ENCODE assay signal across 8 cellular contexts in genomic region chr3:174355505-174355904, GRCh38.
DNase-seq lines count a peak whose midpoint lies in the region; ATAC-seq and TF ChIP-seq lines count a peak whose summit lies in the region.

No MANE protein-coding gene starts in this region.

- POLR2A ChIA-PET in HEK293T (lab: Yijun Ruan, JAX): no interaction called here

- H3K27ac ChIP-seq in uterus: no peak overlapping the region

- H3K4me3 ChIP-seq in uterus: no peak overlapping the region

- peak; percentile 20 for TF ChIP-seq CTCF in AG09319 (IDR thresholded peaks at IDR 0.05; ENCODE audit: low read depth, low read length)
- TF ChIP-seq CTCF in uterus (IDR thresholded peaks at IDR 0.05): no peak

- H3K27me3 ChIP-seq in uterus: no peaks in the 10 kb centered on the region

- no peak for DNase-seq in AG09319 (ENCODE audit: extremely low read depth, low read depth)
- DNase-seq in HEK293T (ENCODE audit: extremely low spot score): peak; percentile 24
- DNase-seq in NOMO-1 treated with DMSO at 0.1 percent for 48 hours (lab: John Stamatoyannopoulos, UW; ENCODE audit: unreplicated experiment): peak; percentile 44
- DNase-seq in glomerular visceral epithelial cell (ENCODE audit: extremely low spot score): peak; percentile 13
- no peak for DNase-seq in SHP77 (lab: John Stamatoyannopoulos, UW)
- DNase-seq in GOT3 (lab: John Stamatoyannopoulos, UW): no peak
- no peak for DNase-seq in uterus

- no peak for TF ChIP-seq POLR2A in uterus (IDR thresholded peaks at IDR 0.05)

- CTCF ChIA-PET in HEK293T (lab: Yijun Ruan, JAX): no interaction called here

- H3K4me1 ChIP-seq in uterus: no peaks in the 10 kb centered on the region

- H3K36me3 ChIP-seq in uterus: no peaks in the 10 kb centered on the region

- no peak for ATAC-seq in GM18858 (IDR thresholded peaks at IDR 0.05; ENCODE audit: unreplicated experiment)

- intact Hi-C loops in uterus (cut with DNase I; ENCODE audit: low total_unique reads): no loop called here

- no peaks in the 10 kb centered on the region for H3K9me3 ChIP-seq in uterus

TF ChIP-seq in HEK293T, 16 proteins besides CTCF, POLR2A, EP300 and RAD21:
- no peak for TF ChIP-seq ARNT (IDR thresholded peaks at IDR 0.05)
- no peak for TF ChIP-seq FOXA1 (IDR thresholded peaks at IDR 0.05)
- no peak for TF ChIP-seq ELF4 (IDR thresholded peaks at IDR 0.05)
- no peak for TF ChIP-seq BHLHE40 (IDR thresholded peaks at IDR 0.05; ENCODE audit: borderline replicate concordance)
- no peak for TF ChIP-seq HDGF (IDR thresholded peaks at IDR 0.05; ENCODE audit: borderline replicate concordance)
- no peak for TF ChIP-seq FOXM1 (IDR thresholded peaks at IDR 0.05; ENCODE audit: borderline replicate concordance)
- TF ChIP-seq PKNOX1 (IDR thresholded peaks at IDR 0.05): no peak
- no peak for TF ChIP-seq FOXK2 (IDR thresholded peaks at IDR 0.05)
- no peak for TF ChIP-seq L3MBTL2 (conservative IDR thresholded peaks at IDR 0.05)
- TF ChIP-seq SP1 (IDR thresholded peaks at IDR 0.05): no peak
TF ChIP-seq in HEK293T: peak in this region for 0.

Comparison
In these comparisons a context has a peak if more than half of its experiments do, and no peak if none do; other contexts are left out.
1. DNase-seq: peak in HEK293T (single experiment), NOMO-1 treated with DMSO at 0.1 percent for 48 hours (single experiment) and glomerular visceral epithelial cell (single experiment); none in AG09319 (single experiment), SHP77 (0 of 2), GOT3 (single experiment) and uterus (0 of 2).